In the genomic region with DNA sequence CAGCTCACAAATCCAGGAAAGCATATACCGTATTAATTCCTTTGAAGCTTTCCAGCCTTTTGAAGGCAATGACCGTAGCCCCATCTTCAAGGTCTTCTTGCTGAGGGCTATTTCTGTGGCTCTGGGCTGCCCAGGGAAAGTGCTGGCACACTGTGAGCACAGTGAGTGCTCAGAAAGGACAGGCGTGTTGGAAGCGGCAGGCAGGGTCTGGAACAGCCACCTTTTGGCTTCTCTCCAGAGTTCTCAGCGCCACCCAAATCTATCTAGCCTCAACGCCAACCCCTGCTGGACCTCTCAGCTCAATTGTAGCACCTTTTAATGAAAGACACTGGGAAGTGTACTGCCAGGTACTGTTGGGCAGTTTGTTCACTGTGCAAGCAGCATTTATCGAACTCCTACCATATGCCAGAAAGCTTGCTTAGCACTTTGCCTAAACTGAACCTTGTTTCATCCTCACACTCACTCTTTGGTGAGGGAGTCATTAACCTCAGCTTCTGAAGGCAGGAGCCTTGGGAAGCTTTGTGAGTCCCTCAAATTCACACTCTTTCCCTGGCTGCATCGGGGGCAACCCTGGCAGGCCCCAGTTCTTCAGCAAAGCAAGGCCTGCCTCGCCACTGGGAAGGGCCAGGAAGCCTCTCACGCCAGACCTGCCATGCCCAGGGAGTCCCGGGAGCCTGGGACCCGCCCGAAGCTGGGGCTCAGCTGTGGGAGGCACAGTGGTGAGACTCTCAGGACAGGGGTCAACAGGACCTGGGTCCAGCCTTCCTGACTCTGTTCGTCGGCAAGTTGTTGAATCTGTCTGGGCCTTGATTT, we compare ENCODE assay signal across 2 cellular contexts.
TF ChIP-seq lines count a peak whose summit lies in the region.

No MANE protein-coding gene starts in this region.

TF ChIP-seq in GM23338, 12 proteins besides CTCF, POLR2A, EP300 and RAD21:
- no peak for TF ChIP-seq CREB1 (CRISPR knock-in tag; IDR thresholded peaks at IDR 0.05; ENCODE audit: low read depth)
- TF ChIP-seq, protein P1, sequence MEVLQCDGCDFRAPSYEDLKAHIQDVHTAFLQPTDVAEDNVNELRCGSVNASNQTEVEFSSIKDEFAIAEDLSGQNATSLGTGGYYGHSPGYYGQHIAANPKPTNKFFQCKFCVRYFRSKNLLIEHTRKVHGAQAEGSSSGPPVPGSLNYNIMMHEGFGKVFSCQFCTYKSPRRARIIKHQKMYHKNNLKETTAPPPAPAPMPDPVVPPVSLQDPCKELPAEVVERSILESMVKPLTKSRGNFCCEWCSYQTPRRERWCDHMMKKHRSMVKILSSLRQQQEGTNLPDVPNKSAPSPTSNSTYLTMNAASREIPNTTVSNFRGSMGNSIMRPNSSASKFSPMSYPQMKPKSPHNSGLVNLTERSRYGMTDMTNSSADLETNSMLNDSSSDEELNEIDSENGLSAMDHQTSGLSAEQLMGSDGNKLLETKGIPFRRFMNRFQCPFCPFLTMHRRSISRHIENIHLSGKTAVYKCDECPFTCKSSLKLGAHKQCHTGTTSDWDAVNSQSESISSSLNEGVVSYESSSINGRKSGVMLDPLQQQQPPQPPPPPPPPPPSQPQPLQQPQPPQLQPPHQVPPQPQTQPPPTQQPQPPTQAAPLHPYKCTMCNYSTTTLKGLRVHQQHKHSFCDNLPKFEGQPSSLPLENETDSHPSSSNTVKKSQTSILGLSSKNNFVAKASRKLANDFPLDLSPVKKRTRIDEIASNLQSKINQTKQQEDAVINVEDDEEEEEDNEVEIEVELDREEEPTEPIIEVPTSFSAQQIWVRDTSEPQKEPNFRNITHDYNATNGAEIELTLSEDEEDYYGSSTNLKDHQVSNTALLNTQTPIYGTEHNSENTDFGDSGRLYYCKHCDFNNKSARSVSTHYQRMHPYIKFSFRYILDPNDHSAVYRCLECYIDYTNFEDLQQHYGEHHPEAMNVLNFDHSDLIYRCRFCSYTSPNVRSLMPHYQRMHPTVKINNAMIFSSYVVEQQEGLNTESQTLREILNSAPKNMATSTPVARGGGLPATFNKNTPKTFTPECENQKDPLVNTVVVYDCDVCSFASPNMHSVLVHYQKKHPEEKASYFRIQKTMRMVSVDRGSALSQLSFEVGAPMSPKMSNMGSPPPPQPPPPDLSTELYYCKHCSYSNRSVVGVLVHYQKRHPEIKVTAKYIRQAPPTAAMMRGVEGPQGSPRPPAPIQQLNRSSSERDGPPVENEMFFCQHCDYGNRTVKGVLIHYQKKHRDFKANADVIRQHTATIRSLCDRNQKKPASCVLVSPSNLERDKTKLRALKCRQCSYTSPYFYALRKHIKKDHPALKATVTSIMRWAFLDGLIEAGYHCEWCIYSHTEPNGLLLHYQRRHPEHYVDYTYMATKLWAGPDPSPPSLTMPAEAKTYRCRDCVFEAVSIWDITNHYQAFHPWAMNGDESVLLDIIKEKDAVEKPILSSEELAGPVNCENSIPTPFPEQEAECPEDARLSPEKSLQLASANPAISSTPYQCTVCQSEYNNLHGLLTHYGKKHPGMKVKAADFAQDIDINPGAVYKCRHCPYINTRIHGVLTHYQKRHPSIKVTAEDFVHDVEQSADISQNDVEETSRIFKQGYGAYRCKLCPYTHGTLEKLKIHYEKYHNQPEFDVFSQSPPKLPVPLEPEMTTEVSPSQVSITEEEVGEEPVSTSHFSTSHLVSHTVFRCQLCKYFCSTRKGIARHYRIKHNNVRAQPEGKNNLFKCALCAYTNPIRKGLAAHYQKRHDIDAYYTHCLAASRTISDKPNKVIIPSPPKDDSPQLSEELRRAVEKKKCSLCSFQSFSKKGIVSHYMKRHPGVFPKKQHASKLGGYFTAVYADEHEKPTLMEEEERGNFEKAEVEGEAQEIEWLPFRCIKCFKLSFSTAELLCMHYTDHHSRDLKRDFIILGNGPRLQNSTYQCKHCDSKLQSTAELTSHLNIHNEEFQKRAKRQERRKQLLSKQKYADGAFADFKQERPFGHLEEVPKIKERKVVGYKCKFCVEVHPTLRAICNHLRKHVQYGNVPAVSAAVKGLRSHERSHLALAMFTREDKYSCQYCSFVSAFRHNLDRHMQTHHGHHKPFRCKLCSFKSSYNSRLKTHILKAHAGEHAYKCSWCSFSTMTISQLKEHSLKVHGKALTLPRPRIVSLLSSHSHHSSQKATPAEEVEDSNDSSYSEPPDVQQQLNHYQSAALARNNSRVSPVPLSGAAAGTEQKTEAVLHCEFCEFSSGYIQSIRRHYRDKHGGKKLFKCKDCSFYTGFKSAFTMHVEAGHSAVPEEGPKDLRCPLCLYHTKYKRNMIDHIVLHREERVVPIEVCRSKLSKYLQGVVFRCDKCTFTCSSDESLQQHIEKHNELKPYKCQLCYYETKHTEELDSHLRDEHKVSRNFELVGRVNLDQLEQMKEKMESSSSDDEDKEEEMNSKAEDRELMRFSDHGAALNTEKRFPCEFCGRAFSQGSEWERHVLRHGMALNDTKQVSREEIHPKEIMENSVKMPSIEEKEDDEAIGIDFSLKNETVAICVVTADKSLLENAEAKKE (CRISPR knock-in tag; IDR thresholded peaks at IDR 0.05), result no peak

TF ChIP-seq in H1, 55 proteins besides CTCF, POLR2A, EP300 and RAD21:
- TF ChIP-seq ASH2L (IDR thresholded peaks at IDR 0.05; ENCODE audit: low read length) (no peak), TEAD4 (IDR thresholded peaks at IDR 0.05; ENCODE audit: low read depth, low read length) (no peak), BRCA1 (IDR thresholded peaks at IDR 0.05; ENCODE audit: low read depth, low read length) (no peak), GABPA (IDR thresholded peaks at IDR 0.05; ENCODE audit: borderline replicate concordance, insufficient read depth, low read length) (no peak), SIX5 (IDR thresholded peaks at IDR 0.05; ENCODE audit: low read depth, low read length) (no peak), SIRT6 (IDR thresholded peaks at IDR 0.05; ENCODE audit: low read length) (no peak), RBBP5 (IDR thresholded peaks at IDR 0.05; ENCODE audit: borderline replicate concordance, low read depth, low read length) (no peak)
TF ChIP-seq in H1: peak in this region for 0.
